In the genomic region with DNA sequence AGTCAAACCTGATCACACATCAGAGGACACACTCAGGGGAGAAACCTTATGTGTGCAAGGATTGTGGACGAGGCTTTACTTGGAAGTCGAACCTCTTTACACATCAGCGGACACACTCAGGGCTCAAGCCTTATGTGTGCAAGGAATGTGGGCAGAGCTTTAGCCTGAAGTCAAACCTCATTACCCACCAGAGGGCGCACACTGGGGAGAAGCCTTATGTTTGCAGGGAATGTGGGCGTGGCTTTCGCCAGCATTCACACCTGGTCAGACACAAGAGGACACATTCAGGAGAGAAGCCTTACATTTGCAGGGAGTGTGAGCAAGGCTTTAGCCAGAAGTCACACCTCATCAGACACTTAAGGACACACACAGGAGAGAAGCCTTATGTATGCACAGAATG, we compare ENCODE assay signal across 10 cellular contexts. TPM values are rescaled to one million over a fixed set of nuclear protein-coding genes. Genes with fewer than 3 reads are reported as not detected.
DNase-seq lines count a peak whose midpoint lies in the region; ATAC-seq and TF ChIP-seq lines count a peak whose summit lies in the region.
"Had no signal": no experiment of that assay in that cellular context is flagged by ENCODE, and none has a peak within 500 bp of the region (broad histone marks: within the 10 kb centered on the region; RNA-seq: fewer than 3 reads in every experiment).

No MANE protein-coding gene starts in this region.

- H3K4me3 ChIP-seq in A673 (ENCODE audit: low read depth, low read length, poor library complexity, severe bottlenecking) (no peak overlapping the region), iPS DF 6.9 (ENCODE audit: low read length) (no peak overlapping the region)

- intact Hi-C loops in A673 (cut with micrococcal nuclease; ENCODE audit: unreplicated experiment) = no loop called here

- H3K27ac Mint-ChIP-seq in osteocyte (ENCODE audit: unreplicated experiment) = no peak overlapping the region
- no peak overlapping the region for H3K27ac Mint-ChIP-seq in stimulated activated memory B cell treated with anti-CD40 and anti-IgM and Interleukin-4, amounts not matched to agents 10 μg/mL and 1 μg/mL and 100 μg/mL, for 72 hours

- H3K36me3 Mint-ChIP-seq in osteocyte (ENCODE audit: unreplicated experiment) = peaks cover 65% of the 10 kb centered on the region
- H3K36me3 Mint-ChIP-seq in stimulated activated memory B cell treated with anti-CD40 and anti-IgM and Interleukin-4, amounts not matched to agents 10 μg/mL and 1 μg/mL and 100 μg/mL, for 72 hours = peaks cover 71% of the 10 kb centered on the region

- POLR2A ChIA-PET in A673 (lab: Charles Lee; ENCODE audit: low non-redundant PET) = no interaction called here

- H3K9me3 ChIP-seq in A673 (ENCODE audit: low read depth, low read length, poor library complexity, severe bottlenecking) = peaks cover 30% of the 10 kb centered on the region
- H3K9me3 ChIP-seq in iPS DF 6.9 (ENCODE audit: control insufficient read depth, insufficient read depth, low read length) = peaks cover 3% of the 10 kb centered on the region; the same call in 1 of the 2 replicates

- no peaks in the 10 kb centered on the region for H3K27me3 Mint-ChIP-seq in osteocyte (ENCODE audit: unreplicated experiment)
- H3K27me3 Mint-ChIP-seq in stimulated activated memory B cell treated with anti-CD40 and anti-IgM and Interleukin-4, amounts not matched to agents 10 μg/mL and 1 μg/mL and 100 μg/mL, for 72 hours = no peaks in the 10 kb centered on the region

- H3K27me3 ChIP-seq in A673 (replicated peaks; ENCODE audit: insufficient read depth, low read depth, low read length, poor library complexity) = no peaks in the 10 kb centered on the region
- no peaks in the 10 kb centered on the region for H3K27me3 ChIP-seq in iPS DF 6.9 (ENCODE audit: control insufficient read depth, insufficient read depth, low read length)

- DNase-seq in A673 (ENCODE audit: low spot score) (peak; percentile 6), Daoy (ENCODE audit: low read depth) (peak; percentile 7), SK-N-DZ (ENCODE audit: low spot score) (peak; percentile 9), iPS DF 6.9 (ENCODE audit: low read depth, low spot score) (peak; percentile 50), osteocyte (ENCODE audit: extremely low spot score, unreplicated experiment) (no peak), GM19240 (ENCODE audit: insufficient read length, low spot score) (no peak), NCI-H1930 (lab: John Stamatoyannopoulos, UW) (no peak)
- DNase-seq: amniotic stem cell; stimulated activated CD4-positive, alpha-beta T cell treated with anti-CD3 and anti-CD28 coated beads, Interleukin-1b, Interleukin-23, amount 100 ng/mL, for 48 hours had no signal

- H3K4me1 ChIP-seq in A673 (ENCODE audit: insufficient read depth, low read length, poor library complexity, severe bottlenecking) (no peaks in the 10 kb centered on the region), iPS DF 6.9 (ENCODE audit: control insufficient read depth, insufficient read depth, low read length) (no peaks in the 10 kb centered on the region)

- H3K27ac ChIP-seq in A673 (ENCODE audit: low read depth, low read length, poor library complexity, severe bottlenecking) (no peak overlapping the region), iPS DF 6.9 (ENCODE audit: low read length) (no peak overlapping the region)

- TF ChIP-seq CTCF in A673 (conservative IDR thresholded peaks at IDR 0.05; ENCODE audit: low read depth, low read length) (0 out of 2 replicates have a peak, but pooled peaks have one; percentile 14), osteocyte (IDR thresholded peaks at IDR 0.05) (no peak)

- H3K4me3 Mint-ChIP-seq in osteocyte (ENCODE audit: unreplicated experiment) = no peak overlapping the region
- no peak overlapping the region for H3K4me3 Mint-ChIP-seq in stimulated activated memory B cell treated with anti-CD40 and anti-IgM and Interleukin-4, amounts not matched to agents 10 μg/mL and 1 μg/mL and 100 μg/mL, for 72 hours

- no CpG with 5 or more reads among the region's 6 CpGs for WGBS in iPS DF 6.9 (ENCODE audit: insufficient coverage, insufficient read length)

- peaks cover 53% of the 10 kb centered on the region for H3K36me3 ChIP-seq in A673 (ENCODE audit: insufficient read depth, low read length, poor library complexity, severe bottlenecking)
- H3K36me3 ChIP-seq in iPS DF 6.9 (ENCODE audit: control insufficient read depth, insufficient read depth, low read length) = peaks cover 4% of the 10 kb centered on the region; the same call in 1 of the 2 replicates

- H3K9me3 Mint-ChIP-seq in osteocyte (ENCODE audit: unreplicated experiment) = peaks cover 21% of the 10 kb centered on the region
- H3K9me3 Mint-ChIP-seq in stimulated activated memory B cell treated with anti-CD40 and anti-IgM and Interleukin-4, amounts not matched to agents 10 μg/mL and 1 μg/mL and 100 μg/mL, for 72 hours = peaks cover 31% of the 10 kb centered on the region

- no peak for ATAC-seq in stimulated activated memory B cell treated with anti-CD40 and anti-IgM and Interleukin-4, amounts not matched to agents 10 μg/mL and 1 μg/mL and 100 μg/mL, for 72 hours

- CTCF ChIA-PET in A673 (lab: Charles Lee) = no interaction called here

- no peaks in the 10 kb centered on the region for H3K4me1 Mint-ChIP-seq in osteocyte (ENCODE audit: unreplicated experiment)
- H3K4me1 Mint-ChIP-seq in stimulated activated memory B cell treated with anti-CD40 and anti-IgM and Interleukin-4, amounts not matched to agents 10 μg/mL and 1 μg/mL and 100 μg/mL, for 72 hours = no peaks in the 10 kb centered on the region

- no TSS peak for BruUV-seq in A673 (replicated peaks; lab: Mats Ljungman, UMichigan)

RNA-seq across cellular contexts. Expression of a gene that starts 8.2 kb away (rescaled TPM):
- total RNA-seq in A673 (2021) = 5.2 and 5.8 TPM in 2 replicates
- total RNA-seq in Daoy (2014; rRNA removed; shearing (Covaris generic)) = 1.8 and 3.7 TPM in 2 replicates
- 5.9 and 8.9 TPM in 2 replicates for polyA plus RNA-seq in SK-N-DZ (2014; cell fraction: cytosol; rRNA removed)
- 6.0 and 11.5 TPM in 2 replicates for polyA plus RNA-seq in SK-N-DZ (2014; cell fraction: nucleus; rRNA removed)
- 5.8 and 7.3 TPM in 2 replicates for total RNA-seq in osteocyte

Comparison
In these comparisons a context has a peak if more than half of its experiments do, and no peak if none do; other contexts are left out.
1. DNase-seq: peak in A673 (single experiment), Daoy (single experiment), SK-N-DZ (single experiment) and iPS DF 6.9 (single experiment); none in osteocyte (single experiment), GM19240 (single experiment) and NCI-H1930 (0 of 2).